In the genomic region with DNA sequence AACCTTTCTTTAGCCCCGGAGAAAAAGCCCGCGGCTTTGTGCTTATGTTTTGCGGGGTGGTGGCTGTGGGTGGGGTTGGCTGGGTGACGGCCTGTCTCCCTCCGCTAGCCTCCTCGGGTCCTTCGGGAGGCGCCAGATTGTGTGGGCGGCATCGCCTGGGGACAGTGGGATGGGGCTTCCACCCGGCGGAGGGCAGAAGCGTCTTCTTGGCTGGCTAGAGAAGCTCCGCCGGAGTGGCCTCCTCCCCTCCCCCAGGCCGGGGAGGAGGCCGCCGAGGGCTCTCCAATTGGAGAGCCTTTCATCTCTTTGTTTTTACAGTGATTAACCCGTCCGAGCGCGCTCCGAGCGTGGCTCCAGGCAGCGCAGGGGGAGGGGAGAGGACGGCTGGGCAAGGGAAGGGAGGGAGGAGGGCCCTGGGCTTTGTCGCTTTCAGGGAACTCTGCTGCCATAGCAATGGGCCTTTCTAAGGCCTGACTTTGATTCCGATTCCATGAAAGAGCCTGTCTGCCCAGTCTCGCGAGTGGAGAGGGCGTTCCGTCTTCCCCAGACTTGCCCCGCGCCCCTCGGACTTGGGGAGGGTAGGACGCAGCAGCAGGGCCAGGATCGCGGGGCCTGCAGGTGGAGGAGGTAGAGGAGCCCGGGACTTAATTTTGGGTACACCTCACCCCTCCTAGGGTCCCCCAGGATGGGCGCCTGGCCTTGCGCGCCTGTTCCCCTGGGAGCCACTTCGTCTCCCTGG, we compare ENCODE assay signal across 9 cellular contexts. TPM values are rescaled to one million over a fixed set of nuclear protein-coding genes. Genes with fewer than 3 reads are reported as not detected.
A peak's percentile ranks its signal among the peaks of the same experiment; 100 is the strongest.
DNase-seq lines count a peak whose midpoint lies in the region; ATAC-seq and TF ChIP-seq lines count a peak whose summit lies in the region.
"Had no signal": no experiment of that assay in that cellular context is flagged by ENCODE, and none has a peak within 500 bp of the region (broad histone marks: within the 10 kb centered on the region; RNA-seq: fewer than 3 reads in every experiment).

No MANE protein-coding gene starts in this region.

- DNase-seq in ELF-1 (ENCODE audit: low read depth, low spot score) (peak; percentile 97), NCI-H2227 (lab: John Stamatoyannopoulos, UW; ENCODE audit: unreplicated experiment) (peak; percentile 91), choroid plexus epithelial cell (ENCODE audit: low read depth) (peak; percentile 49), mesenchymal stem cell (peak; percentile 18)
- DNase-seq in activated T-cell treated with anti-CD3 and anti-CD28 coated beads, Interleukin-2, amount 50 U/mL, for 24 hours, result no peak
- DNase-seq in activated T-cell treated with anti-CD3 and anti-CD28 coated beads, Interleukin-2, amount 50 U/mL, for 48 hours, result no peak

- H4K91ac ChIP-seq in mesenchymal stem cell (ENCODE audit: low read length), result no peak overlapping the region

- H2AK5ac ChIP-seq in mesenchymal stem cell (ENCODE audit: low read length, severe bottlenecking), result no peak overlapping the region

- H3K4me1 Mint-ChIP-seq in activated T-cell treated with anti-CD3 and anti-CD28 coated beads, Interleukin-2, amount 50 U/mL, for 24 hours (ENCODE audit: low read depth), result peaks cover 18% of the 10 kb centered on the region

- no peaks in the 10 kb centered on the region for H3K36me3 ChIP-seq in mesenchymal stem cell (ENCODE audit: control insufficient read depth in 1 of 2, insufficient read depth in 2 of 2, low read depth in 1 of 2, low read length in 2 of 2)

- H3K36me3 Mint-ChIP-seq in activated T-cell treated with anti-CD3 and anti-CD28 coated beads, Interleukin-2, amount 50 U/mL, for 24 hours (ENCODE audit: low read depth), result no peaks in the 10 kb centered on the region
- H3K36me3 Mint-ChIP-seq: IgD-negative memory B cell had no signal

- no peak overlapping the region for H3K18ac ChIP-seq in mesenchymal stem cell (ENCODE audit: low read depth in 1 of 2, low read length in 2 of 2)

- H3K27me3 ChIP-seq in mesenchymal stem cell (ENCODE audit: control insufficient read depth in 1 of 2, insufficient read depth in 1 of 2, low read length in 2 of 2), result peaks cover 69 to 93% of the 10 kb centered on the region in 2 experiments

- H3K9me3 Mint-ChIP-seq in activated T-cell treated with anti-CD3 and anti-CD28 coated beads, Interleukin-2, amount 50 U/mL, for 24 hours, result no peaks in the 10 kb centered on the region

- no peak overlapping the region for H3K4ac ChIP-seq in mesenchymal stem cell (ENCODE audit: low read depth in 1 of 2, low read length in 2 of 2)

- H2BK15ac ChIP-seq in mesenchymal stem cell (ENCODE audit: low read depth, poor library complexity, severe bottlenecking), result no peak overlapping the region

- H2BK5ac ChIP-seq in mesenchymal stem cell (ENCODE audit: low read depth, low read length, poor library complexity, severe bottlenecking), result no peak overlapping the region

- no peak for TF ChIP-seq CTCF in choroid plexus epithelial cell (conservative IDR thresholded peaks at IDR 0.05; ENCODE audit: low read depth, low read length)

- no peak overlapping the region for H3K27ac ChIP-seq in mesenchymal stem cell (ENCODE audit: low read length, poor library complexity, severe bottlenecking)

- peaks cover 32% of the 10 kb centered on the region for H3K4me1 ChIP-seq in mesenchymal stem cell (ENCODE audit: control insufficient read depth, insufficient read depth, low read depth, low read length)

- H4K8ac ChIP-seq in mesenchymal stem cell (ENCODE audit: low read length), result no peak overlapping the region

- no peak for ATAC-seq in HG03469 (IDR thresholded peaks at IDR 0.05; ENCODE audit: unreplicated experiment)
- ATAC-seq in activated CD4-positive, CD25-positive, alpha-beta regulatory T cell treated with anti-CD3 and anti-CD28 coated beads, Interleukin-2, amount 50 U/mL, for 24 hours, result no peak

- no peak overlapping the region for H3K27ac Mint-ChIP-seq in activated T-cell treated with anti-CD3 and anti-CD28 coated beads, Interleukin-2, amount 50 U/mL, for 24 hours

- H3K14ac ChIP-seq in mesenchymal stem cell (ENCODE audit: low read length in 2 of 2), result no peak overlapping the region

- no peak overlapping the region for H2AFZ ChIP-seq in mesenchymal stem cell (ENCODE audit: low read depth, low read length)

- 1% methylated on average over 41 of the region's 44 CpGs for WGBS in mesenchymal stem cell

- H3K9ac ChIP-seq in mesenchymal stem cell (ENCODE audit: low read length), result peak overlapping the region; percentile 81

- no peak overlapping the region for H3K4me3 Mint-ChIP-seq in activated T-cell treated with anti-CD3 and anti-CD28 coated beads, Interleukin-2, amount 50 U/mL, for 24 hours

- H3K4me2 ChIP-seq in mesenchymal stem cell (ENCODE audit: low read length, poor library complexity, severe bottlenecking), result peak overlapping the region; percentile 98

- no peaks in the 10 kb centered on the region for H3K9me3 ChIP-seq in mesenchymal stem cell (ENCODE audit: control insufficient read depth, low read length)

- H2BK120ac ChIP-seq in mesenchymal stem cell (ENCODE audit: low read depth, low read length), result no peak overlapping the region

- peaks cover 84% of the 10 kb centered on the region for H3K27me3 Mint-ChIP-seq in activated T-cell treated with anti-CD3 and anti-CD28 coated beads, Interleukin-2, amount 50 U/mL, for 24 hours

- H3K79me1 ChIP-seq in mesenchymal stem cell (replicated peaks; ENCODE audit: low read length, poor library complexity, severe bottlenecking), result no peaks in the 10 kb centered on the region

- H3K23ac ChIP-seq in mesenchymal stem cell (ENCODE audit: low read length in 2 of 2), result no peak overlapping the region

- H3K4me3 ChIP-seq in choroid plexus epithelial cell (ENCODE audit: low read depth, low read length) (peak overlapping the region; percentile 46), mesenchymal stem cell (ENCODE audit: insufficient read depth in 1 of 2, low read depth in 1 of 2, low read length in 2 of 2) (peak overlapping the region; percentile 40 to 78)

- no peak overlapping the region for H2BK12ac ChIP-seq in mesenchymal stem cell (ENCODE audit: low read length in 2 of 2)

RNA-seq across cellular contexts. Expression of gene TIFAB, which starts 36.7 kb away (rescaled TPM):
- not detected for polyA plus RNA-seq in mesenchymal stem cell (2013, experiment 1 of 2)
- not detected for polyA plus RNA-seq in mesenchymal stem cell (2013, experiment 2 of 2)
- polyA plus RNA-seq: IgD-negative memory B cell had no signal

RNA-seq across cellular contexts. Expression of gene DCANP1, which starts 41.7 kb away (rescaled TPM):
- polyA plus RNA-seq in mesenchymal stem cell (2013, experiment 1 of 2), result not detected
- polyA plus RNA-seq in mesenchymal stem cell (2013, experiment 2 of 2), result not detected
- polyA plus RNA-seq: IgD-negative memory B cell had no signal

RNA-seq across cellular contexts. Expression of gene NEUROG1, which starts 46.9 kb away (rescaled TPM):
- polyA plus RNA-seq in mesenchymal stem cell (2013, experiment 1 of 2), result not detected
- polyA plus RNA-seq in mesenchymal stem cell (2013, experiment 2 of 2), result not detected
- polyA plus RNA-seq: IgD-negative memory B cell had no signal

Comparison
In these comparisons a context has a peak if more than half of its experiments do, and no peak if none do; other contexts are left out.
1. DNase-seq: peak in ELF-1 (single experiment), NCI-H2227 (single experiment), choroid plexus epithelial cell (single experiment) and mesenchymal stem cell (single experiment); none in activated T-cell treated with anti-CD3 and anti-CD28 coated beads, Interleukin-2, amount 50 U/mL, for 24 hours (single experiment) and activated T-cell treated with anti-CD3 and anti-CD28 coated beads, Interleukin-2, amount 50 U/mL, for 48 hours (0 of 2).